8 cellular contexts compared by ENCODE assay signal in the genomic region with DNA sequence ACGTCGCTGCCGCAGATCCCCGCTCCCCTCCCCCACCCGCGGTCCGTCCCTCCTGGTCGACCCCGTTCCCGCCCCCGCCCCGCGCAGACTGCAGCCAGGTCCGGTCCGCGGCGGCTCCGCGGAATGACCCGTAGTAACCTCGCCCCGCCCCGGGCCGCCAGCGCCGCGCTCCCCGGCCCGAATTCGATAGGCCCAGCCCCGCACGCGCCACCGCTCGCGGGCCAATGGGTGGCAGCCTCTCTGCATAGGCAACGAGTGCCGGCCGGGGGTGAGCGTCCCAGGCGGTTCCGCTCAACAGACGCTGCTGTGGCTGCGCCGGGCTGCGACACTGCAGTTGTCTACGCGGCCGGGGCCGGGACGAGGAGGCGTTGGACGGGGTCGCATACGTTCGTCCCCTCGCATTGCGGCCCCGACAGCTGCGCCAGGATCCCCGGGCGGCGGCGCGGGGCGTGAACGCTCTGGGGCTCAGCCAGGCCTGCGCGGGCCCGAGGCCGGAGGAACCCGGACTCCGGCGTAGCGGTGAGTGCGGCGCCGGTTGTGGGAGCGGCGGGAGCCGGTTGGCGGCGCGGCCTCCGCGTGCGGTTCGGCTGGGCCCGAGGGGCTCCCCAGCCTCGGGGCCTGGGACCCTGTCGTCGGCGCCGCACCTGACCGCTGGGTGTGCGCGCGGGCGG. TPM values are rescaled to one million over a fixed set of nuclear protein-coding genes. Genes with fewer than 3 reads are reported as not detected.
A peak's percentile ranks its signal among the peaks of the same experiment; 100 is the strongest.
DNase-seq lines count a peak whose midpoint lies in the region; ATAC-seq and TF ChIP-seq lines count a peak whose summit lies in the region.

A gene (plus strand): TSS at position 297 of the 671 bp plus-strand sequence. CDS start 47,737 bp downstream, outside the sequence.

- H3K9me3 Mint-ChIP-seq in CD4-positive, alpha-beta memory T cell: no peaks in the 10 kb centered on the region

- no peak for TF ChIP-seq CTCF in lung (IDR thresholded peaks at IDR 0.05; ENCODE audit: control extremely low read depth, extremely low read depth)

- H3K9me3 ChIP-seq in CD4-positive, alpha-beta memory T cell (ENCODE audit: control insufficient read depth in 1 of 2, low read length in 2 of 2): no peaks in the 10 kb centered on the region
- H3K9me3 ChIP-seq in ectodermal cell (ENCODE audit: control insufficient read depth, low read length) (no peaks in the 10 kb centered on the region), lung (ENCODE audit: control insufficient read depth in 2 of 2, insufficient read depth in 1 of 2, low read length in 1 of 2) (no peaks in the 10 kb centered on the region)

- peak within 1 kb of the TSS; percentile 73 to 86 (median 82) for H3K4me3 Mint-ChIP-seq in CD4-positive, alpha-beta memory T cell

- H3K27ac ChIP-seq in CD4-positive, alpha-beta memory T cell (ENCODE audit: low read depth, low read length): peak within 1 kb of the TSS; percentile 67
- H3K27ac ChIP-seq in ectodermal cell (ENCODE audit: insufficient read depth, low read depth, low read length, poor library complexity, severe bottlenecking) (peak within 1 kb of the TSS; percentile 87), lung (ENCODE audit: low read depth in 1 of 2, low read length in 1 of 2) (peak within 1 kb of the TSS; percentile 94 to 98)

- ATAC-seq in GM19455 (IDR thresholded peaks at IDR 0.05; ENCODE audit: unreplicated experiment) (peak; percentile 99), lung (ENCODE audit: insufficient read depth, low FRiP score) (peak; percentile 99)

- DNase-seq in CD4-positive, alpha-beta memory T cell: peak; percentile 88 to 91 (median 91)
- DNase-seq in HK-2 (ENCODE audit: unreplicated experiment) (peak; percentile 96), NK-92 (lab: John Stamatoyannopoulos, UW; ENCODE audit: unreplicated experiment) (peak; percentile 26), lung (ENCODE audit: low spot score) (peak; percentile 96)
- peak; percentile 75 to 86 for DNase-seq in activated CD8-positive, alpha-beta memory T cell treated with anti-CD3 and anti-CD28 coated beads for 1 hour (ENCODE audit: extremely low read depth in 1 of 2, low read depth in 1 of 2)
- peak; percentile 80 to 92 (median 88) for DNase-seq in stimulated activated CD4-positive, alpha-beta T cell treated with anti-CD3 and anti-CD28 coated beads, TNF-alpha, amount 100 ng/mL, for 24 hours (ENCODE audit: low read depth in 3 of 3)

- H3K27ac Mint-ChIP-seq in CD4-positive, alpha-beta memory T cell: peak within 1 kb of the TSS; percentile 59 to 97 (median 94)

- CTCF ChIA-PET in CD4-positive, alpha-beta memory T cell (lab: Charles Lee; ENCODE audit: partially characterized antibody): interaction anchor here (1.0 kb wide), 1 partner anchor 155 kb away, joined by 3 read pairs; no protein-coding TSS in a partner anchor

- H3K27me3 ChIP-seq in CD4-positive, alpha-beta memory T cell (ENCODE audit: insufficient read depth, low read length): no peaks in the 10 kb centered on the region
- H3K27me3 ChIP-seq in ectodermal cell (ENCODE audit: control insufficient read depth, insufficient read depth, low read length, poor library complexity, severe bottlenecking) (no peaks in the 10 kb centered on the region), lung (ENCODE audit: control insufficient read depth, insufficient read depth) (no peaks in the 10 kb centered on the region)

- 0% methylated on average over 98 to 99 of the region's 99 CpGs for WGBS in ectodermal cell, 2 experiments
- 0 to 1% methylated on average over 72 to 99 of the region's 99 CpGs for WGBS in lung, 2 donors

- peak within 1 kb of the TSS; percentile 57 to 63 for H3K4me3 ChIP-seq in CD4-positive, alpha-beta memory T cell (ENCODE audit: low read length in 2 of 2)
- H3K4me3 ChIP-seq in ectodermal cell (ENCODE audit: insufficient read depth, low read depth, low read length) (peak within 1 kb of the TSS; percentile 93), lung (peak within 1 kb of the TSS; percentile 87)

- H3K36me3 ChIP-seq in CD4-positive, alpha-beta memory T cell (ENCODE audit: insufficient read depth, low read length): no peaks in the 10 kb centered on the region
- H3K36me3 ChIP-seq in ectodermal cell (ENCODE audit: control insufficient read depth, insufficient read depth, low read length) (no peaks in the 10 kb centered on the region), lung (ENCODE audit: control insufficient read depth in 2 of 2, insufficient read depth in 2 of 2, low read length in 2 of 2) (no peaks in the 10 kb centered on the region)

- H3K4me1 Mint-ChIP-seq in CD4-positive, alpha-beta memory T cell: peaks cover 4 to 11% (median 6%) of the 10 kb centered on the region in 4 donors

- H3K36me3 Mint-ChIP-seq in CD4-positive, alpha-beta memory T cell: peaks cover 0 to 3% of the 10 kb centered on the region in 2 donors

- POLR2A ChIA-PET in CD4-positive, alpha-beta memory T cell (lab: Charles Lee; ENCODE audit: partially characterized antibody): interaction anchor here (0.5 to 1.0 kb wide), 4 partner anchors 25 to 205 kb away, joined by 3 to 4 read pairs (median 3); a partner anchor contains a TSS

- no peaks in the 10 kb centered on the region for H3K27me3 Mint-ChIP-seq in CD4-positive, alpha-beta memory T cell

- intact Hi-C loops in CD4-positive, alpha-beta memory T cell (cut with micrococcal nuclease): loop anchor here (1.0 kb wide), 2 partner anchors 42 to 205 kb away; a partner anchor contains a TSS

- H3K4me1 ChIP-seq in CD4-positive, alpha-beta memory T cell (ENCODE audit: insufficient read depth, low read length): peaks cover 42% of the 10 kb centered on the region
- H3K4me1 ChIP-seq in ectodermal cell (ENCODE audit: control insufficient read depth, insufficient read depth, low read length) (peaks cover 23% of the 10 kb centered on the region), lung (ENCODE audit: control insufficient read depth in 2 of 2, insufficient read depth in 2 of 2, low read length in 2 of 2) (peaks cover 7 to 28% of the 10 kb centered on the region in 2 donors)

RNA-seq across cellular contexts. Expression of the gene that starts here (rescaled TPM):
- total RNA-seq in CD4-positive, alpha-beta memory T cell: 10 to 100 TPM; 24.8 to 30.9 TPM
- polyA plus RNA-seq in CD4-positive, alpha-beta memory T cell: 10 to 100 TPM; 25.2 to 26.5 TPM
- 87.4 TPM for polyA plus RNA-seq in ectodermal cell (2013, experiment 1 of 4)
- 104 TPM for polyA plus RNA-seq in ectodermal cell (2013, experiment 2 of 4)
- 67.7 TPM for polyA plus RNA-seq in ectodermal cell (2013, experiment 3 of 4)
- 77.2 TPM for polyA plus RNA-seq in ectodermal cell (2013, experiment 4 of 4)
- 100 to 1,000 TPM in 1 of 2 donors, 10 to 100 TPM in 1; 67.5 to 154 TPM for total RNA-seq in lung
- polyA plus RNA-seq in lung: 10 to 100 TPM; 22.2 to 50.9 TPM

Comparison
In these comparisons a context has a peak if more than half of its experiments do, and no peak if none do; other contexts are left out.
1. Peak in every context shown above with its lines: DNase-seq, ATAC-seq, H3K4me3 ChIP-seq and H3K27ac ChIP-seq.
2. DNase-seq: peak in every context shown above with its lines; median percentile 96 in HK-2; 96 in lung; 91 in CD4-positive, alpha-beta memory T cell; 88 in stimulated activated CD4-positive, alpha-beta T cell treated with anti-CD3 and anti-CD28 coated beads, TNF-alpha, amount 100 ng/mL, for 24 hours; 80 in activated CD8-positive, alpha-beta memory T cell treated with anti-CD3 and anti-CD28 coated beads for 1 hour; 26 in NK-92.